Comparison of ENCODE assay signal across 8 cellular contexts in genomic region chr1:116151739-116152576, GRCh38. TPM values are rescaled to one million over a fixed set of nuclear protein-coding genes. Genes with fewer than 3 reads are reported as not detected.
DNase-seq lines count a peak whose midpoint lies in the region; ATAC-seq and TF ChIP-seq lines count a peak whose summit lies in the region.

No MANE protein-coding gene starts in this region.

- DNase-seq in GM03348 (ENCODE audit: low spot score) (peak; percentile 96), HCEC 1CT (peak; percentile 70), heart right ventricle (peak; percentile 70 to 75), posterior cingulate gyrus (peak; percentile 60 to 97 (median 78)), upper lobe of left lung (peak; percentile 82 to 96)
- peak; percentile 88 for DNase-seq in activated naive CD8-positive, alpha-beta T cell treated with anti-CD3 and anti-CD28 coated beads for 36 hours

- H3K27ac ChIP-seq in heart right ventricle (peak overlapping the region; percentile 43 to 85 (median 75)), upper lobe of left lung (peak overlapping the region; percentile 49 to 84 (median 66))

- peak overlapping the region; percentile 71 for H3K9ac ChIP-seq in Loucy (ENCODE audit: low read depth, low read length, poor library complexity, severe bottlenecking)

- no peaks in the 10 kb centered on the region for H3K9me3 Mint-ChIP-seq in activated naive CD8-positive, alpha-beta T cell treated with anti-CD3 and anti-CD28 coated beads for 36 hours

- no peaks in the 10 kb centered on the region for H3F3A ChIP-seq in Loucy (ENCODE audit: low read depth)

- H3K27me3 ChIP-seq in Loucy (ENCODE audit: insufficient read depth, low read length, poor library complexity, severe bottlenecking) = no peaks in the 10 kb centered on the region
- no peaks in the 10 kb centered on the region for H3K27me3 ChIP-seq in heart right ventricle
- H3K27me3 ChIP-seq in upper lobe of left lung = no peaks in the 10 kb centered on the region

- peaks cover 3% of the 10 kb centered on the region for H3K36me3 Mint-ChIP-seq in activated naive CD8-positive, alpha-beta T cell treated with anti-CD3 and anti-CD28 coated beads for 36 hours

- H3K4me1 ChIP-seq in Loucy (ENCODE audit: insufficient read depth, low read length, poor library complexity, severe bottlenecking) (peaks cover 14% of the 10 kb centered on the region), heart right ventricle (peaks cover 5 to 30% (median 11%) of the 10 kb centered on the region in 9 donors), upper lobe of left lung (peaks cover 15 to 21% (median 19%) of the 10 kb centered on the region in 4 donors)

- H3K27ac Mint-ChIP-seq in activated naive CD8-positive, alpha-beta T cell treated with anti-CD3 and anti-CD28 coated beads for 36 hours = peak overlapping the region; percentile 47

- H4K20me1 ChIP-seq in Loucy (ENCODE audit: insufficient read depth, low read length, poor library complexity, severe bottlenecking) = no peaks in the 10 kb centered on the region

- H3K4me3 Mint-ChIP-seq in activated naive CD8-positive, alpha-beta T cell treated with anti-CD3 and anti-CD28 coated beads for 36 hours = peak overlapping the region; percentile 69

- peak overlapping the region; percentile 99 for H2AFZ ChIP-seq in Loucy (ENCODE audit: low read length)

- H3K9me3 ChIP-seq in Loucy (ENCODE audit: insufficient read depth, low read depth, low read length) = no peaks in the 10 kb centered on the region
- peaks cover 0 to under 1% (median 0%) of the 10 kb centered on the region in 11 donors for H3K9me3 ChIP-seq in heart right ventricle
- H3K9me3 ChIP-seq in upper lobe of left lung = no peaks in the 10 kb centered on the region

- TF ChIP-seq CTCF in Loucy (conservative IDR thresholded peaks at IDR 0.05; ENCODE audit: low read length) (peak; percentile 73), heart right ventricle (IDR thresholded peaks at IDR 0.05) (peak; percentile 87 to 99 (median 93)), upper lobe of left lung (IDR thresholded peaks at IDR 0.05) (peak; percentile 88 to 98 (median 96))

- H3K9me2 ChIP-seq in Loucy (replicated peaks; ENCODE audit: low read depth, low read length) = no peaks in the 10 kb centered on the region

- H3K79me2 ChIP-seq in Loucy (ENCODE audit: insufficient read depth, low read length) = no peaks in the 10 kb centered on the region

- intact Hi-C loops in heart right ventricle (cut with DNase I) = loop anchor here in 7 of 10 donors (1.0 to 10.0 kb wide), 7 partner anchors 213 to 335 kb away; partner anchors contain the start of gene ATP1A1 (in 2 of the 7)
- intact Hi-C loops in posterior cingulate gyrus (cut with DNase I) = loop anchor here (5.0 kb wide), 2 partner anchors 225 to 335 kb away; no protein-coding TSS in a partner anchor

- peak; percentile 100 for ATAC-seq in SK-N-SH treated with all-trans-retinoic acid at 6 μM for 48 hours
- ATAC-seq in heart right ventricle = peak; percentile 90 to 97 (median 96)
- peak; percentile 93 to 98 for ATAC-seq in upper lobe of left lung (ENCODE audit: low FRiP score in 2 of 2)

- TF ChIP-seq EP300 in upper lobe of left lung (IDR thresholded peaks at IDR 0.05) = no peak

- H3K27me3 Mint-ChIP-seq in activated naive CD8-positive, alpha-beta T cell treated with anti-CD3 and anti-CD28 coated beads for 36 hours = no peaks in the 10 kb centered on the region

- H3K36me3 ChIP-seq in Loucy (ENCODE audit: insufficient read depth, low read length) (no peaks in the 10 kb centered on the region), heart right ventricle (no peaks in the 10 kb centered on the region), upper lobe of left lung (no peaks in the 10 kb centered on the region)

- H3K4me3 ChIP-seq in Loucy (ENCODE audit: low read length, poor library complexity, severe bottlenecking) (peak overlapping the region; percentile 74), heart right ventricle (peak overlapping the region in 9 of 10 donors; percentile 42 to 60 (median 52)), upper lobe of left lung (peak overlapping the region in 3 of 4 donors; percentile 34 to 52 (median 52))

- peaks cover 13% of the 10 kb centered on the region for H3K4me1 Mint-ChIP-seq in activated naive CD8-positive, alpha-beta T cell treated with anti-CD3 and anti-CD28 coated beads for 36 hours

- TF ChIP-seq POLR2A in upper lobe of left lung (IDR thresholded peaks at IDR 0.05) = no peak

- 9 to 10% methylated on average over 46 of the region's 46 CpGs for WGBS in heart right ventricle, 2 donors
- 12 to 61% methylated on average over 5 to 27 of the region's 46 CpGs for WGBS in upper lobe of left lung, 2 donors

- H3K4me2 ChIP-seq in Loucy (ENCODE audit: low read depth, low read length, poor library complexity, severe bottlenecking) = peak overlapping the region; percentile 91

TF ChIP-seq in SK-N-SH treated with all-trans-retinoic acid at 6 μM for 48 hours, 23 proteins besides CTCF, POLR2A, EP300 and RAD21:
- TF ChIP-seq, protein P1, sequence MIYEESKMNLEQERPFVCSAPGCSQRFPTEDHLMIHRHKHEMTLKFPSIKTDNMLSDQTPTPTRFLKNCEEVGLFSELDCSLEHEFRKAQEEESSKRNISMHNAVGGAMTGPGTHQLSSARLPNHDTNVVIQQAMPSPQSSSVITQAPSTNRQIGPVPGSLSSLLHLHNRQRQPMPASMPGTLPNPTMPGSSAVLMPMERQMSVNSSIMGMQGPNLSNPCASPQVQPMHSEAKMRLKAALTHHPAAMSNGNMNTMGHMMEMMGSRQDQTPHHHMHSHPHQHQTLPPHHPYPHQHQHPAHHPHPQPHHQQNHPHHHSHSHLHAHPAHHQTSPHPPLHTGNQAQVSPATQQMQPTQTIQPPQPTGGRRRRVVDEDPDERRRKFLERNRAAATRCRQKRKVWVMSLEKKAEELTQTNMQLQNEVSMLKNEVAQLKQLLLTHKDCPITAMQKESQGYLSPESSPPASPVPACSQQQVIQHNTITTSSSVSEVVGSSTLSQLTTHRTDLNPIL (CRISPR knock-in tag; IDR thresholded peaks at IDR 0.05; ENCODE audit: low read depth) = no peak
- TF ChIP-seq TSHZ2 (CRISPR knock-in tag; IDR thresholded peaks at IDR 0.05) = peak; percentile 33; the same call in 1 of the 2 replicates
- no peak for TF ChIP-seq OSR1 (CRISPR knock-in tag; IDR thresholded peaks at IDR 0.05)

RNA-seq across cellular contexts. Expression of gene MAB21L3, which starts 40.8 kb away (rescaled TPM):
- under 1 TPM in 1 of 2 experiments, not detected in 1; 0.26 TPM for total RNA-seq in activated naive CD8-positive, alpha-beta T cell treated with anti-CD3 and anti-CD28 coated beads for 36 hours
- total RNA-seq in heart right ventricle (under 1 TPM in 1 of 10 donors, not detected in 9; 0.07 TPM), upper lobe of left lung (1 to 10 TPM in 4 of 6 donors, under 1 TPM in 2; 0.30 to 4.2 (median 1.2) TPM)
- not detected for polyA plus RNA-seq in heart right ventricle

Comparison
In these comparisons a context has a peak if more than half of its experiments do, and no peak if none do; other contexts are left out.
1. Peak in every context shown above with its lines: DNase-seq, ATAC-seq, H3K4me3 ChIP-seq and H3K27ac ChIP-seq.